ENCODE assay signal across 8 cellular contexts in genomic region chr3:185822957-185823279, GRCh38. TPM values are rescaled to one million over a fixed set of nuclear protein-coding genes. Genes with fewer than 3 reads are reported as not detected.
A peak's percentile ranks its signal among the peaks of the same experiment; 100 is the strongest.
DNase-seq lines count a peak whose midpoint lies in the region; ATAC-seq and TF ChIP-seq lines count a peak whose summit lies in the region.

No MANE protein-coding gene starts in this region.

- peaks cover 24% of the 10 kb centered on the region for H3K4me1 ChIP-seq in ES-I3 (ENCODE audit: insufficient read depth, low read length)
- H3K4me1 ChIP-seq in OCI-LY7 (ENCODE audit: insufficient read depth, low read length, poor library complexity, severe bottlenecking) = no peaks in the 10 kb centered on the region

- no peak overlapping the region for H3K4me3 ChIP-seq in OCI-LY7 (ENCODE audit: low read depth, low read length, poor library complexity, severe bottlenecking)

- H3K4me3 Mint-ChIP-seq in endothelial cell (ENCODE audit: unreplicated experiment) = peak overlapping the region; percentile 96
- H3K4me3 Mint-ChIP-seq in osteocyte (ENCODE audit: unreplicated experiment) = peak overlapping the region; percentile 91

- H3K36me3 ChIP-seq in ES-I3 (ENCODE audit: insufficient read depth, low read length) = peaks cover 9% of the 10 kb centered on the region
- no peaks in the 10 kb centered on the region for H3K36me3 ChIP-seq in OCI-LY7 (ENCODE audit: insufficient read depth, low read length)

- ATAC-seq in HG03432 (IDR thresholded peaks at IDR 0.05; ENCODE audit: unreplicated experiment) (no peak), GM21528 (IDR thresholded peaks at IDR 0.05; ENCODE audit: low FRiP score, unreplicated experiment) (no peak)

- H3K27me3 Mint-ChIP-seq in endothelial cell (ENCODE audit: unreplicated experiment) = peaks cover 17% of the 10 kb centered on the region
- no peaks in the 10 kb centered on the region for H3K27me3 Mint-ChIP-seq in osteocyte (ENCODE audit: unreplicated experiment)

- H3K9me3 Mint-ChIP-seq in endothelial cell (ENCODE audit: unreplicated experiment) = no peaks in the 10 kb centered on the region
- no peaks in the 10 kb centered on the region for H3K9me3 Mint-ChIP-seq in osteocyte (ENCODE audit: unreplicated experiment)

- H3K9me3 ChIP-seq in ES-I3 (ENCODE audit: control insufficient read depth, insufficient read depth, low read length) = peaks cover 8% of the 10 kb centered on the region
- no peaks in the 10 kb centered on the region for H3K9me3 ChIP-seq in OCI-LY7 (ENCODE audit: low read length)

- peak overlapping the region; percentile 40; the same call in 1 of the 2 replicates for H3K4me2 ChIP-seq in OCI-LY7 (ENCODE audit: low read length)

- no peak overlapping the region for H2AFZ ChIP-seq in OCI-LY7 (ENCODE audit: low read length)

- DNase-seq in OCI-LY7 (ENCODE audit: low spot score) = no peak
- DNase-seq in endothelial cell (ENCODE audit: low spot score) = no peak
- no peak for DNase-seq in osteocyte (ENCODE audit: extremely low spot score, unreplicated experiment)
- no peak for DNase-seq in OCI-M2 (lab: John Stamatoyannopoulos, UW; ENCODE audit: unreplicated experiment)
- no peak for DNase-seq in NOMO-1 (lab: John Stamatoyannopoulos, UW; ENCODE audit: unreplicated experiment in 2 of 2)

- peak overlapping the region; percentile 58 for H3K9ac ChIP-seq in ES-I3 (ENCODE audit: low read depth, low read length)

- POLR2A ChIA-PET in OCI-LY7 (lab: Charles Lee) = interaction anchor here (0.6 to 0.9 kb wide), 4 partner anchors 26 to 180 kb away, joined by 3 to 5 read pairs (median 4); no protein-coding TSS in a partner anchor

- H3K9me2 ChIP-seq in OCI-LY7 (ENCODE audit: insufficient read depth, low read length) = no peaks in the 10 kb centered on the region

- H3K79me2 ChIP-seq in OCI-LY7 (ENCODE audit: insufficient read depth, low read depth, low read length) = no peaks in the 10 kb centered on the region

- no peak overlapping the region for H3K27ac ChIP-seq in OCI-LY7 (ENCODE audit: low read depth, low read length, poor library complexity, severe bottlenecking)

- H3K4me1 Mint-ChIP-seq in endothelial cell (ENCODE audit: unreplicated experiment) (peaks cover 39% of the 10 kb centered on the region), osteocyte (ENCODE audit: unreplicated experiment) (peaks cover 51% of the 10 kb centered on the region)

- BruUV-seq in OCI-LY7 (replicated peaks; lab: Mats Ljungman, UMichigan) = no TSS peak

- intact Hi-C loops in OCI-LY7 (cut with micrococcal nuclease; ENCODE audit: unreplicated experiment) = no loop called here

- CTCF ChIA-PET in OCI-LY7 (lab: Charles Lee; ENCODE audit: unreplicated experiment) = no interaction called here

- no peaks in the 10 kb centered on the region for H4K20me1 ChIP-seq in OCI-LY7 (ENCODE audit: insufficient read depth, low read length)

- TF ChIP-seq CTCF in OCI-LY7 (conservative IDR thresholded peaks at IDR 0.05; ENCODE audit: low read length) (no peak), endothelial cell (IDR thresholded peaks at IDR 0.05; ENCODE audit: unreplicated experiment) (no peak), osteocyte (IDR thresholded peaks at IDR 0.05) (no peak)

- H3K27ac Mint-ChIP-seq in endothelial cell (ENCODE audit: unreplicated experiment) (peak overlapping the region; percentile 83), osteocyte (ENCODE audit: unreplicated experiment) (peak overlapping the region; percentile 92)

- H3K36me3 Mint-ChIP-seq in endothelial cell (ENCODE audit: low read depth, unreplicated experiment) = peaks cover 18% of the 10 kb centered on the region
- peaks cover 4% of the 10 kb centered on the region for H3K36me3 Mint-ChIP-seq in osteocyte (ENCODE audit: unreplicated experiment)

RNA-seq across cellular contexts. Expression of gene IGF2BP2, which starts 1.9 kb away (rescaled TPM):
- total RNA-seq in OCI-LY7 (2014; rRNA removed; shearing (Covaris generic)) = 0.28 TPM in 1 of 2 replicates, not detected in the other
- total RNA-seq in OCI-LY7 (2022) (not detected in 2 replicates), endothelial cell (ENCODE audit: unreplicated experiment) (165 TPM), osteocyte (96.7 and 101 TPM in 2 replicates)

Comparison
In these comparisons a context has a peak if more than half of its experiments do, and no peak if none do; other contexts are left out.
1. RNA of gene IGF2BP2, which starts 1.9 kb away (total RNA-seq): 165 TPM in endothelial cell (single experiment) and 96.7 to 101 TPM in osteocyte; 0.28 TPM in OCI-LY7; every median in the first group is over 10 times any median in the second.